In the genomic region with DNA sequence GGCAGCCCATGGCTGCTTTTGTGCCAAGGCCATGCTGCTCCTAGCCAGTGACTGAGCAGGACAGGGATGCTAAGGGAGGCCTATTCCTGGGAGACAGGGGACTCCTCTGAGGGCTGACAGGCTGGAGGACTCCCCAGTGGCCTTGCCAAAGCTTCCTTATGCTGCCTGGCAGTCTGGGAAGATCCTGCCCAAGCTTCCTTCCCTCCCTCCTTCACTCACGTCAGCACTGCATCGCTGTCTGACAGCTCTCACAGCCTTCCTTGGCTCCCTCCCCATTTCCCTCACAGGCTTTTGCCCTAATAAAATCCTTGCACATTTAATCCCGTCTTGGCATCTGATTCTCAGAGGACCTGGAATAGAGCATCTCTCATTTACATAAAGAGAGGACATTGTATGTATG, we compare ENCODE assay signal across 1 cellular context.
TF ChIP-seq lines count a peak whose summit lies in the region.

No MANE protein-coding gene starts in this region.

TF ChIP-seq in neural cell, 6 proteins besides CTCF, POLR2A, EP300 and RAD21 (continued from another document):
- TF ChIP-seq, protein P1, sequence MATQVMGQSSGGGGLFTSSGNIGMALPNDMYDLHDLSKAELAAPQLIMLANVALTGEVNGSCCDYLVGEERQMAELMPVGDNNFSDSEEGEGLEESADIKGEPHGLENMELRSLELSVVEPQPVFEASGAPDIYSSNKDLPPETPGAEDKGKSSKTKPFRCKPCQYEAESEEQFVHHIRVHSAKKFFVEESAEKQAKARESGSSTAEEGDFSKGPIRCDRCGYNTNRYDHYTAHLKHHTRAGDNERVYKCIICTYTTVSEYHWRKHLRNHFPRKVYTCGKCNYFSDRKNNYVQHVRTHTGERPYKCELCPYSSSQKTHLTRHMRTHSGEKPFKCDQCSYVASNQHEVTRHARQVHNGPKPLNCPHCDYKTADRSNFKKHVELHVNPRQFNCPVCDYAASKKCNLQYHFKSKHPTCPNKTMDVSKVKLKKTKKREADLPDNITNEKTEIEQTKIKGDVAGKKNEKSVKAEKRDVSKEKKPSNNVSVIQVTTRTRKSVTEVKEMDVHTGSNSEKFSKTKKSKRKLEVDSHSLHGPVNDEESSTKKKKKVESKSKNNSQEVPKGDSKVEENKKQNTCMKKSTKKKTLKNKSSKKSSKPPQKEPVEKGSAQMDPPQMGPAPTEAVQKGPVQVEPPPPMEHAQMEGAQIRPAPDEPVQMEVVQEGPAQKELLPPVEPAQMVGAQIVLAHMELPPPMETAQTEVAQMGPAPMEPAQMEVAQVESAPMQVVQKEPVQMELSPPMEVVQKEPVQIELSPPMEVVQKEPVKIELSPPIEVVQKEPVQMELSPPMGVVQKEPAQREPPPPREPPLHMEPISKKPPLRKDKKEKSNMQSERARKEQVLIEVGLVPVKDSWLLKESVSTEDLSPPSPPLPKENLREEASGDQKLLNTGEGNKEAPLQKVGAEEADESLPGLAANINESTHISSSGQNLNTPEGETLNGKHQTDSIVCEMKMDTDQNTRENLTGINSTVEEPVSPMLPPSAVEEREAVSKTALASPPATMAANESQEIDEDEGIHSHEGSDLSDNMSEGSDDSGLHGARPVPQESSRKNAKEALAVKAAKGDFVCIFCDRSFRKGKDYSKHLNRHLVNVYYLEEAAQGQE (IDR thresholded peaks at IDR 0.05; ENCODE audit: borderline replicate concordance): peak; percentile 66
